Comparison of ENCODE assay signal across 15 cellular contexts in the genomic region with DNA sequence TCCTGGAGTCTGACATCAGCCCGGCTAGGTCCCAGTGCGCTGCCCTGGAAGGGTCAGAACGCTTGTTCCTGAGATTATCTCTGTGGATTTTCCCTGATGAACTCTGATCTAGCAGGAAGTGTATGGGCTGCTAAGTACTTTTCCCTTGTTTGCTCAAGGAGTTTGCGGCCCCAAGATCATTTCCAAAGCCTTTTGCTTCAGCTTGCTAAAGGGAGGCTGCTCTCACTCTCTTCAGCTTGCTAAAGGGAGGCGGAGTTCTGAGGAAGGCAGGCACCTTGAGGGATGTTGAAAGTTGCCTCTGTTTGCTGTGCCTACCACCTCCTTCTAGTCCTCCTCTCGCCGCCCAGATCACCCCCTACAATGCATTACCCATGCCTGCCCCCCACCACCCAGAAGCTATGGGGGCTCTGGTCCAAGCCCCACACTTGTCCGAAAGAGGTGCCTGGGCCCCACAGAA. TPM values are rescaled to one million over a fixed set of nuclear protein-coding genes. Genes with fewer than 3 reads are reported as not detected.
DNase-seq lines count a peak whose midpoint lies in the region; ATAC-seq, FAIRE-seq and TF ChIP-seq lines count a peak whose summit lies in the region.
"Not testable (repeated sequence)": the region's sequence is repeated elsewhere in the genome, so short reads cannot be mapped to it uniquely, and the experiment has no call there.
"Had no signal": no experiment of that assay in that cellular context is flagged by ENCODE, and none has a peak within 500 bp of the region (broad histone marks: within the 10 kb centered on the region; RNA-seq: fewer than 3 reads in every experiment).

No MANE protein-coding gene starts in this region.

- 100% methylated on average over 3 of the region's 8 CpGs for whole genome bisulfite sequencing in esophagus muscularis mucosa
- 39% methylated on average over 5 of the region's 8 CpGs for WGBS in HepG2 (ENCODE audit: low lambda C conversion rate)
- WGBS in spleen, 5 donors = 87 to 100% (median 92%) methylated on average over 4 to 7 of the region's 8 CpGs
- 71 to 73% methylated on average over 3 to 4 of the region's 8 CpGs for WGBS in upper lobe of left lung, 2 donors

- not testable (repeated sequence) for H3K4me2 ChIP-seq in HepG2 (ENCODE audit: low read depth, low read length)

- not testable (repeated sequence) for H2AFZ ChIP-seq in HepG2 (ENCODE audit: low read length)

- CTCF ChIA-PET in HepG2 (lab: Yijun Ruan, JAX; ENCODE audit: low intra/inter-chr PET ratio, low total read pairs) = not testable (repeated sequence)

- not testable (repeated sequence) for TF ChIP-seq CTCF in C4-2B (conservative IDR thresholded peaks at IDR 0.05); VCaP (conservative IDR thresholded peaks at IDR 0.05); esophagus muscularis mucosa (IDR thresholded peaks at IDR 0.05); HepG2 (CRISPR knock-in tag; IDR thresholded peaks at IDR 0.05); spleen (IDR thresholded peaks at IDR 0.05 in 8 of 11, conservative IDR thresholded peaks at IDR 0.05 in 3 of 11); upper lobe of left lung (IDR thresholded peaks at IDR 0.05)

- H3K27ac ChIP-seq in C4-2B (peak overlapping the region; percentile 64), VCaP (peak overlapping the region; percentile 68), mucosa of rectum (ENCODE audit: low read depth in 2 of 2, low read length in 2 of 2) (peak overlapping the region; percentile 58 to 65)
- H3K27ac ChIP-seq in esophagus muscularis mucosa (replicated peaks in 1 of 4); HepG2 (ENCODE audit: extremely low read length, insufficient read depth, low read length); spleen; upper lobe of left lung: not testable (repeated sequence)

- H4K20me1 ChIP-seq in HepG2 (ENCODE audit: insufficient read depth, low read length) = not testable (repeated sequence)

- ATAC-seq in HepG2 (peak; percentile 79), upper lobe of left lung (ENCODE audit: low FRiP score in 2 of 2) (peak; percentile 31 to 34)

- TF ChIP-seq RAD21 in HepG2 (CRISPR knock-in tag; IDR thresholded peaks at IDR 0.05) = not testable (repeated sequence)

- TF ChIP-seq POLR2A in esophagus muscularis mucosa (IDR thresholded peaks at IDR 0.05; ENCODE audit: low read depth); HepG2 (IDR thresholded peaks at IDR 0.05; ENCODE audit: insufficient read depth in 1 of 2, low read depth in 2 of 2, low read length in 2 of 2); spleen (IDR thresholded peaks at IDR 0.05); upper lobe of left lung (IDR thresholded peaks at IDR 0.05): not testable (repeated sequence)

- H3K79me2 ChIP-seq in HepG2 (ENCODE audit: insufficient read depth, low read length) = not testable (repeated sequence)

- DNase-seq in esophagus muscularis mucosa (ENCODE audit: extremely low spot score) (peak; percentile 88), islet precursor cell (peak; percentile 13), spleen (peak; percentile 27), upper lobe of left lung (peak in 1 of 2 donors; percentile 32)
- DNase-seq in HepG2 (ENCODE audit: low spot score) = not testable (repeated sequence)

- H3K27me3 ChIP-seq in esophagus muscularis mucosa; HepG2 (ENCODE audit: control insufficient read depth in 1 of 2, insufficient read depth in 2 of 2, low read length in 2 of 2); mucosa of rectum (ENCODE audit: control insufficient read depth in 2 of 2, insufficient read depth in 2 of 2, low read length in 2 of 2); spleen (replicated peaks in 1 of 7); upper lobe of left lung: not testable (repeated sequence)

- FAIRE-seq in HepG2 (lab: Jason Lieb, UNC) = not testable (repeated sequence)

- not testable (repeated sequence) for H3K9ac ChIP-seq in HepG2 (ENCODE audit: insufficient read depth, low read depth, low read length); mucosa of rectum (ENCODE audit: low read depth in 1 of 2, low read length in 2 of 2)

- in situ Hi-C loops in HepG2 (cut with HindIII; ENCODE audit: extremely low pct_ligation_motif_present, low pct_unique_long_range_greater_than_20kb) = not testable (repeated sequence)

- TF ChIP-seq EP300 in esophagus muscularis mucosa (IDR thresholded peaks at IDR 0.05); HepG2 (IDR thresholded peaks at IDR 0.05; ENCODE audit: low read depth in 2 of 2, low read length in 2 of 2); HepG2 (CRISPR knock-in tag; IDR thresholded peaks at IDR 0.05; ENCODE audit: borderline replicate concordance); upper lobe of left lung (IDR thresholded peaks at IDR 0.05): not testable (repeated sequence)

- POLR2A ChIA-PET in HepG2 (lab: Yijun Ruan, JAX) = not testable (repeated sequence)

- H3K4me3 ChIP-seq in esophagus muscularis mucosa; HepG2 (replicated peaks in 1 of 3; ENCODE audit: insufficient read depth in 1 of 3, low read depth in 2 of 3, low read length in 3 of 3); mucosa of rectum (ENCODE audit: low read length in 2 of 2); spleen; upper lobe of left lung: not testable (repeated sequence)

- not testable (repeated sequence) for BruUV-seq in HepG2 (replicated peaks; lab: Mats Ljungman, UMichigan)

- H3K36me3 ChIP-seq in esophagus muscularis mucosa; HepG2 (replicated peaks in 1 of 2; ENCODE audit: control insufficient read depth in 1 of 2, insufficient read depth in 2 of 2, low read length in 2 of 2); mucosa of rectum (ENCODE audit: control insufficient read depth in 2 of 2, insufficient read depth in 2 of 2, low read length in 2 of 2); spleen; upper lobe of left lung: not testable (repeated sequence)

- not testable (repeated sequence) for H3K9me3 ChIP-seq in esophagus muscularis mucosa; HepG2 (ENCODE audit: low read length); mucosa of rectum (ENCODE audit: control insufficient read depth in 2 of 2, low read length in 2 of 2); spleen; upper lobe of left lung

- not testable (repeated sequence) for H3K4me1 ChIP-seq in esophagus muscularis mucosa; HepG2 (ENCODE audit: insufficient read depth, low read length); mucosa of rectum (ENCODE audit: control insufficient read depth in 2 of 2, insufficient read depth in 2 of 2, low read length in 2 of 2); spleen; upper lobe of left lung

- intact Hi-C loops in esophagus muscularis mucosa (cut with DNase I); HepG2 (cut with micrococcal nuclease; ENCODE audit: unreplicated experiment); spleen (cut with DNase I; ENCODE audit: low total_unique reads): not testable (repeated sequence)

RNA-seq across cellular contexts. Expression of a gene that starts 18.3 kb away (rescaled TPM):
- total RNA-seq in esophagus muscularis mucosa (not detected), HepG2 (2016; rRNA removed; fragmentation: Illumina TruSeq; extraction: Trizol) (not detected in 2 replicates), spleen (not detected), upper lobe of left lung (1 to 10 TPM in 4 of 6 donors, under 1 TPM in 1, not detected in 1; 0.46 to 2.7 (median 2.4) TPM)
- not detected in 2 replicates for total RNA-seq in HepG2 (2016; cell fraction: cytosol; rRNA removed; fragmentation: Illumina TruSeq; extraction: Trizol; ENCODE audit: low read depth)
- not detected in 2 replicates for total RNA-seq in HepG2 (2016; cell fraction: insoluble cytoplasmic fraction; rRNA removed; fragmentation: Illumina TruSeq; extraction: Trizol)
- total RNA-seq in HepG2 (2016; cell fraction: membrane; rRNA removed; fragmentation: Illumina TruSeq; extraction: Trizol) = not detected in 2 replicates
- total RNA-seq in HepG2 (2016; cell fraction: nucleus; rRNA removed; fragmentation: Illumina TruSeq; extraction: Trizol) = not detected in 2 replicates
- polyA plus RNA-seq in HepG2 (2011; rRNA removed) (not detected in 2 replicates), spleen (not detected)
- not detected in 2 replicates for polyA plus RNA-seq in HepG2 (2011; cell fraction: cytosol; rRNA removed)
- polyA plus RNA-seq in HepG2 (2011; cell fraction: nucleus; rRNA removed) = not detected in 2 replicates
- not detected in 2 replicates for polyA plus RNA-seq in HepG2 (2012)
- polyA plus RNA-seq in HepG2 (2016; cell fraction: cytosol; fragmentation: Illumina TruSeq; extraction: Trizol; ENCODE audit: low read depth) = not detected in 2 replicates
- not detected in 2 replicates for polyA plus RNA-seq in HepG2 (2016; cell fraction: insoluble cytoplasmic fraction; fragmentation: Illumina TruSeq; extraction: Trizol; ENCODE audit: low read depth)
- polyA plus RNA-seq in HepG2 (2016; cell fraction: membrane; fragmentation: Illumina TruSeq; extraction: Trizol; ENCODE audit: low read depth) = not detected in 2 replicates
- not detected in 2 replicates for polyA plus RNA-seq in HepG2 (2016; cell fraction: nucleus; fragmentation: Illumina TruSeq; extraction: Trizol; ENCODE audit: insufficient read depth, low read depth)
- 9.7 TPM in 1 of 2 replicates, not detected in the other for polyA minus RNA-seq in HepG2 (2011; rRNA and poly(A)+ RNA removed; ENCODE audit: low replicate concordance)
- not detected in 2 replicates for polyA minus RNA-seq in HepG2 (2011; cell fraction: cytosol; rRNA and poly(A)+ RNA removed)
- polyA minus RNA-seq in HepG2 (2011; cell fraction: nucleus; rRNA and poly(A)+ RNA removed) = not detected in 2 replicates
- total RNA-seq: A172; Calu3; CD4-positive, alpha-beta memory T cell; G401; GM12878; HT1080 had no signal
- polyA plus RNA-seq: CD14-positive monocyte; CD4-positive, alpha-beta memory T cell; GM12878 had no signal
